ENCODE assay signal across 13 cellular contexts in genomic region chr1:155966750-155967149, GRCh38. TPM values are rescaled to one million over a fixed set of nuclear protein-coding genes. Genes with fewer than 3 reads are reported as not detected.
A peak's percentile ranks its signal among the peaks of the same experiment; 100 is the strongest.
DNase-seq lines count a peak whose midpoint lies in the region; ATAC-seq and TF ChIP-seq lines count a peak whose summit lies in the region.
"Had no signal": no experiment of that assay in that cellular context is flagged by ENCODE, and none has a peak within 500 bp of the region (broad histone marks: within the 10 kb centered on the region; RNA-seq: fewer than 3 reads in every experiment).

No MANE protein-coding gene starts in this region.

- H3K9me3 ChIP-seq in right cardiac atrium (ENCODE audit: control insufficient read depth, low read length) = no peaks in the 10 kb centered on the region
- no peaks in the 10 kb centered on the region for H3K9me3 ChIP-seq in MM.1S (replicated peaks; ENCODE audit: insufficient read depth, low read length)
- H3K9me3 ChIP-seq in endodermal cell (ENCODE audit: control insufficient read depth, low read length) = no peaks in the 10 kb centered on the region
- H3K9me3 ChIP-seq: adrenal gland had no signal

- H3K9ac ChIP-seq in MM.1S (ENCODE audit: low read length) = no peak overlapping the region
- H3K9ac ChIP-seq in endodermal cell (ENCODE audit: extremely low read depth, low read length, poor library complexity, severe bottlenecking) = no peak overlapping the region

- DNase-seq in H7 (peak; percentile 33), right cardiac atrium (peak in 1 of 3 donors; percentile 53), MM.1S (no peak), endodermal cell (no peak)
- no peak for DNase-seq in activated T-helper 1 cell treated with anti-CD3 and anti-CD28 coated beads, Interleukin-12 subunit alpha, Interleukin-12 subunit beta, Interleukin-2, Interleukin-4 antibody, amounts not matched to agents 30 ng/mL and 10 ng/mL and 1 ng/mL, durations not matched to agents 14 hours and 24 hours and 36 hours (ENCODE audit: low spot score)
- DNase-seq in stimulated activated CD4-positive, alpha-beta T cell treated with anti-CD3 and anti-CD28 coated beads, Interleukin-4, amount 100 ng/mL, for 4 hours = no peak
- DNase-seq: adrenal gland; NCI-H446; stimulated activated CD4-positive, alpha-beta T cell treated with anti-CD3 and anti-CD28 coated beads, Interleukin-4, amount 100 ng/mL, for 24 hours had no signal

- peaks cover 43% of the 10 kb centered on the region for H3K4me1 ChIP-seq in right cardiac atrium (ENCODE audit: control insufficient read depth, insufficient read depth, low read length)
- H3K4me1 ChIP-seq in MM.1S (ENCODE audit: low read length) = peaks cover 58% of the 10 kb centered on the region
- peaks cover 47% of the 10 kb centered on the region for H3K4me1 ChIP-seq in endodermal cell (ENCODE audit: control insufficient read depth, insufficient read depth, low read length)

- H3F3A ChIP-seq in MM.1S (ENCODE audit: insufficient read depth, low read length) = peaks cover 15% of the 10 kb centered on the region; the same call in 1 of the 2 replicates

- intact Hi-C loops in activated T-helper 1 cell treated with anti-CD3 and anti-CD28 coated beads, Interleukin-12 subunit alpha, Interleukin-12 subunit beta, Interleukin-2, Interleukin-4 antibody, amounts not matched to agents 30 ng/mL and 10 ng/mL and 1 ng/mL, durations not matched to agents 14 hours and 24 hours and 36 hours (cut with micrococcal nuclease) = no loop called here
- intact Hi-C loops in right cardiac atrium (cut with DNase I) = no loop called here

- peak overlapping the region; percentile 73 for H3K27ac ChIP-seq in right cardiac atrium (ENCODE audit: low read length)
- H3K27ac ChIP-seq in MM.1S (ENCODE audit: low read length) = no peak overlapping the region
- H3K27ac ChIP-seq in endodermal cell (ENCODE audit: low read depth, low read length) = no peak overlapping the region

- no peaks in the 10 kb centered on the region for H3K9me3 Mint-ChIP-seq in activated T-helper 1 cell treated with anti-CD3 and anti-CD28 coated beads, Interleukin-12 subunit alpha, Interleukin-12 subunit beta, Interleukin-2, Interleukin-4 antibody, amounts not matched to agents 30 ng/mL and 10 ng/mL and 1 ng/mL, durations not matched to agents 14 hours and 24 hours and 36 hours
- no peaks in the 10 kb centered on the region for H3K9me3 Mint-ChIP-seq in stimulated activated memory B cell treated with anti-CD40 and anti-IgM and Interleukin-4, amounts not matched to agents 10 μg/mL and 1 μg/mL and 100 μg/mL, for 72 hours
- no peaks in the 10 kb centered on the region for H3K9me3 Mint-ChIP-seq in endodermal cell

- no peak overlapping the region for H3K4me3 ChIP-seq in H7 (ENCODE audit: insufficient read depth, low read depth, low read length)
- H3K4me3 ChIP-seq in right cardiac atrium (ENCODE audit: low read length) = no peak overlapping the region
- no peak overlapping the region for H3K4me3 ChIP-seq in MM.1S (ENCODE audit: low read length)
- H3K4me3 ChIP-seq in endodermal cell (ENCODE audit: low read length) = no peak overlapping the region
- H3K4me3 ChIP-seq: adrenal gland had no signal

- peak overlapping the region; percentile 86 for H3K27ac Mint-ChIP-seq in activated T-helper 1 cell treated with anti-CD3 and anti-CD28 coated beads, Interleukin-12 subunit alpha, Interleukin-12 subunit beta, Interleukin-2, Interleukin-4 antibody, amounts not matched to agents 30 ng/mL and 10 ng/mL and 1 ng/mL, durations not matched to agents 14 hours and 24 hours and 36 hours
- H3K27ac Mint-ChIP-seq in stimulated activated memory B cell treated with anti-CD40 and anti-IgM and Interleukin-4, amounts not matched to agents 10 μg/mL and 1 μg/mL and 100 μg/mL, for 72 hours = peak overlapping the region; percentile 84
- no peak overlapping the region for H3K27ac Mint-ChIP-seq in endodermal cell

- no peaks in the 10 kb centered on the region for H3K27me3 Mint-ChIP-seq in activated T-helper 1 cell treated with anti-CD3 and anti-CD28 coated beads, Interleukin-12 subunit alpha, Interleukin-12 subunit beta, Interleukin-2, Interleukin-4 antibody, amounts not matched to agents 30 ng/mL and 10 ng/mL and 1 ng/mL, durations not matched to agents 14 hours and 24 hours and 36 hours (ENCODE audit: insufficient read depth)
- no peaks in the 10 kb centered on the region for H3K27me3 Mint-ChIP-seq in stimulated activated memory B cell treated with anti-CD40 and anti-IgM and Interleukin-4, amounts not matched to agents 10 μg/mL and 1 μg/mL and 100 μg/mL, for 72 hours
- no peaks in the 10 kb centered on the region for H3K27me3 Mint-ChIP-seq in endodermal cell (ENCODE audit: insufficient read depth)

- no peak overlapping the region for H2AFZ ChIP-seq in MM.1S (ENCODE audit: low read length)

- H3K36me3 ChIP-seq in H7 (replicated peaks; ENCODE audit: control insufficient read depth, insufficient read depth, low read length) (peaks cover 31% of the 10 kb centered on the region), MM.1S (replicated peaks; ENCODE audit: insufficient read depth, low read length) (peaks cover 46% of the 10 kb centered on the region), endodermal cell (ENCODE audit: control insufficient read depth, insufficient read depth, low read length) (peaks cover 81% of the 10 kb centered on the region)

- H3K27me3 ChIP-seq in H7 (ENCODE audit: control insufficient read depth, insufficient read depth, low read length) = no peaks in the 10 kb centered on the region
- H3K27me3 ChIP-seq in right cardiac atrium (ENCODE audit: control insufficient read depth, insufficient read depth) = no peaks in the 10 kb centered on the region
- no peaks in the 10 kb centered on the region for H3K27me3 ChIP-seq in MM.1S (replicated peaks; ENCODE audit: insufficient read depth, low read length)
- no peaks in the 10 kb centered on the region for H3K27me3 ChIP-seq in endodermal cell (ENCODE audit: control insufficient read depth, insufficient read depth, low read length, poor library complexity, severe bottlenecking)
- H3K27me3 ChIP-seq: adrenal gland had no signal

- TF ChIP-seq CTCF in MM.1S (IDR thresholded peaks at IDR 0.05; ENCODE audit: low read length) (no peak), endodermal cell (conservative IDR thresholded peaks at IDR 0.05) (no peak)

- peaks cover 35% of the 10 kb centered on the region for H4K20me1 ChIP-seq in MM.1S (ENCODE audit: insufficient read depth, low read length)

- H3K4me1 Mint-ChIP-seq in activated T-helper 1 cell treated with anti-CD3 and anti-CD28 coated beads, Interleukin-12 subunit alpha, Interleukin-12 subunit beta, Interleukin-2, Interleukin-4 antibody, amounts not matched to agents 30 ng/mL and 10 ng/mL and 1 ng/mL, durations not matched to agents 14 hours and 24 hours and 36 hours (ENCODE audit: low read depth) = peaks cover 64% of the 10 kb centered on the region
- H3K4me1 Mint-ChIP-seq in stimulated activated memory B cell treated with anti-CD40 and anti-IgM and Interleukin-4, amounts not matched to agents 10 μg/mL and 1 μg/mL and 100 μg/mL, for 72 hours = peaks cover 79% of the 10 kb centered on the region
- H3K4me1 Mint-ChIP-seq in endodermal cell = peaks cover 49% of the 10 kb centered on the region

- 42% methylated on average over 7 of the region's 7 CpGs for WGBS in right cardiac atrium
- WGBS in endodermal cell (ENCODE audit: insufficient coverage in 1 of 2, insufficient read length in 1 of 2), 2 experiments = no CpG with 5 or more reads among the region's 7 CpGs

- no peaks in the 10 kb centered on the region for H3K9me2 ChIP-seq in MM.1S (replicated peaks; ENCODE audit: insufficient read depth, low read length)

- ATAC-seq in right cardiac atrium = peak; percentile 23 to 36
- ATAC-seq in stimulated activated memory B cell treated with anti-CD40 and anti-IgM and Interleukin-4, amounts not matched to agents 10 μg/mL and 1 μg/mL and 100 μg/mL, for 72 hours = no peak

- no peak overlapping the region for H3K4me2 ChIP-seq in MM.1S (ENCODE audit: low read depth, low read length)

- peaks cover 62% of the 10 kb centered on the region for H3K36me3 Mint-ChIP-seq in activated T-helper 1 cell treated with anti-CD3 and anti-CD28 coated beads, Interleukin-12 subunit alpha, Interleukin-12 subunit beta, Interleukin-2, Interleukin-4 antibody, amounts not matched to agents 30 ng/mL and 10 ng/mL and 1 ng/mL, durations not matched to agents 14 hours and 24 hours and 36 hours (ENCODE audit: low read depth)
- H3K36me3 Mint-ChIP-seq in stimulated activated memory B cell treated with anti-CD40 and anti-IgM and Interleukin-4, amounts not matched to agents 10 μg/mL and 1 μg/mL and 100 μg/mL, for 72 hours = peaks cover 66% of the 10 kb centered on the region
- H3K36me3 Mint-ChIP-seq in endodermal cell (ENCODE audit: low read depth) = peaks cover 68% of the 10 kb centered on the region

- H3K4me3 Mint-ChIP-seq in activated T-helper 1 cell treated with anti-CD3 and anti-CD28 coated beads, Interleukin-12 subunit alpha, Interleukin-12 subunit beta, Interleukin-2, Interleukin-4 antibody, amounts not matched to agents 30 ng/mL and 10 ng/mL and 1 ng/mL, durations not matched to agents 14 hours and 24 hours and 36 hours = peak overlapping the region; percentile 49
- no peak overlapping the region for H3K4me3 Mint-ChIP-seq in stimulated activated memory B cell treated with anti-CD40 and anti-IgM and Interleukin-4, amounts not matched to agents 10 μg/mL and 1 μg/mL and 100 μg/mL, for 72 hours
- H3K4me3 Mint-ChIP-seq in endodermal cell = no peak overlapping the region

- peaks cover 96% of the 10 kb centered on the region for H3K79me2 ChIP-seq in MM.1S (ENCODE audit: low read length)

RNA-seq across cellular contexts. Expression of gene ARHGEF2, which starts 11.6 kb away (rescaled TPM):
- 97.1 and 104 TPM in 2 replicates for total RNA-seq in H7 (2014; rRNA removed; shearing (Covaris generic))
- total RNA-seq in activated T-helper 1 cell treated with anti-CD3 and anti-CD28 coated beads, Interleukin-12 subunit alpha, Interleukin-12 subunit beta, Interleukin-2, Interleukin-4 antibody, amounts not matched to agents 30 ng/mL and 10 ng/mL and 1 ng/mL, durations not matched to agents 14 hours and 24 hours and 36 hours = 221 and 222 TPM in 2 replicates
- total RNA-seq in right cardiac atrium (10 to 100 TPM; 56.6 to 75.7 (median 66.7) TPM), endodermal cell (100 to 1,000 TPM; 134 to 147 TPM)
- polyA plus RNA-seq in right cardiac atrium = 34.9 TPM
- 80.1 TPM for polyA plus RNA-seq in endodermal cell (2013, experiment 1 of 2)
- 71.9 TPM for polyA plus RNA-seq in endodermal cell (2013, experiment 2 of 2)

RNA-seq across cellular contexts. Expression of gene RXFP4, which starts 25.3 kb away (rescaled TPM):
- not detected in 2 replicates for total RNA-seq in H7 (2014; rRNA removed; shearing (Covaris generic))
- total RNA-seq in activated T-helper 1 cell treated with anti-CD3 and anti-CD28 coated beads, Interleukin-12 subunit alpha, Interleukin-12 subunit beta, Interleukin-2, Interleukin-4 antibody, amounts not matched to agents 30 ng/mL and 10 ng/mL and 1 ng/mL, durations not matched to agents 14 hours and 24 hours and 36 hours = 0.16 TPM in 1 of 2 replicates, not detected in the other
- total RNA-seq in right cardiac atrium = not detected
- not detected for polyA plus RNA-seq in right cardiac atrium
- total RNA-seq in endodermal cell = not detected
- not detected for polyA plus RNA-seq in endodermal cell (2013, experiment 1 of 2)
- not detected for polyA plus RNA-seq in endodermal cell (2013, experiment 2 of 2)
- total RNA-seq: adrenal gland; Daoy; mesenteric fat pad; T-helper 1 cell treated with Interleukin-12 subunit alpha and Interleukin-12 subunit beta and Interleukin-4 antibody, amounts not matched to agents 30 ng/mL and 1 ng/mL, for 36 hours had no signal
- polyA plus RNA-seq: adrenal gland had no signal

RNA-seq across cellular contexts. Expression of gene KHDC4, which starts 32.5 kb away (rescaled TPM):
- total RNA-seq in H7 (2014; rRNA removed; shearing (Covaris generic)) = 58.4 and 78.1 TPM in 2 replicates
- total RNA-seq in activated T-helper 1 cell treated with anti-CD3 and anti-CD28 coated beads, Interleukin-12 subunit alpha, Interleukin-12 subunit beta, Interleukin-2, Interleukin-4 antibody, amounts not matched to agents 30 ng/mL and 10 ng/mL and 1 ng/mL, durations not matched to agents 14 hours and 24 hours and 36 hours = 80.1 and 81.8 TPM in 2 replicates
- total RNA-seq in right cardiac atrium (10 to 100 TPM; 24.0 to 29.3 (median 28.8) TPM), endodermal cell (10 to 100 TPM; 67.7 to 76.2 TPM)
- polyA plus RNA-seq in right cardiac atrium = 20.0 TPM
- polyA plus RNA-seq in endodermal cell (2013, experiment 1 of 2) = 46.7 TPM
- 39.0 TPM for polyA plus RNA-seq in endodermal cell (2013, experiment 2 of 2)

RNA-seq across cellular contexts. Expression of gene SSR2, which starts 54.0 kb away (rescaled TPM):
- 427 and 445 TPM in 2 replicates for total RNA-seq in H7 (2014; rRNA removed; shearing (Covaris generic))
- 195 TPM in 2 replicates for total RNA-seq in activated T-helper 1 cell treated with anti-CD3 and anti-CD28 coated beads, Interleukin-12 subunit alpha, Interleukin-12 subunit beta, Interleukin-2, Interleukin-4 antibody, amounts not matched to agents 30 ng/mL and 10 ng/mL and 1 ng/mL, durations not matched to agents 14 hours and 24 hours and 36 hours
- 100 to 1,000 TPM in 1 of 4 donors, 10 to 100 TPM in 3; 82.0 to 112 (median 93.1) TPM for total RNA-seq in right cardiac atrium
- 93.3 TPM for polyA plus RNA-seq in right cardiac atrium
- total RNA-seq in endodermal cell = 100 to 1,000 TPM; 193 TPM
- polyA plus RNA-seq in endodermal cell (2013, experiment 1 of 2) = 299 TPM
- 274 TPM for polyA plus RNA-seq in endodermal cell (2013, experiment 2 of 2)

RNA-seq across cellular contexts. Expression of gene RIT1, which starts 55.6 kb away (rescaled TPM):
- 39.1 and 47.1 TPM in 2 replicates for total RNA-seq in H7 (2014; rRNA removed; shearing (Covaris generic))
- 20.2 and 22.3 TPM in 2 replicates for total RNA-seq in activated T-helper 1 cell treated with anti-CD3 and anti-CD28 coated beads, Interleukin-12 subunit alpha, Interleukin-12 subunit beta, Interleukin-2, Interleukin-4 antibody, amounts not matched to agents 30 ng/mL and 10 ng/mL and 1 ng/mL, durations not matched to agents 14 hours and 24 hours and 36 hours
- total RNA-seq in right cardiac atrium (10 to 100 TPM; 21.6 to 26.2 (median 22.5) TPM), endodermal cell (10 to 100 TPM; 26.0 to 39.2 TPM)
- polyA plus RNA-seq in right cardiac atrium = 9.4 TPM
- 24.9 TPM for polyA plus RNA-seq in endodermal cell (2013, experiment 1 of 2)
- polyA plus RNA-seq in endodermal cell (2013, experiment 2 of 2) = 29.0 TPM
